1 cellular context compared by ENCODE assay signal in genomic region chr1:109776911-109777310, GRCh38.
TF ChIP-seq lines count a peak whose summit lies in the region.

No MANE protein-coding gene starts in this region.

TF ChIP-seq in HepG2, 621 proteins besides CTCF, POLR2A, EP300 and RAD21 (continued from another document and continues in another):
- TF ChIP-seq ZNF337 (CRISPR knock-in tag; IDR thresholded peaks at IDR 0.05; ENCODE audit: borderline replicate concordance, low read depth) (no peak), TEAD2 (CRISPR knock-in tag; IDR thresholded peaks at IDR 0.05) (no peak), ZMAT3 (CRISPR knock-in tag; conservative IDR thresholded peaks at IDR 0.05) (no peak), ZBTB25 (CRISPR knock-in tag; IDR thresholded peaks at IDR 0.05) (peak; percentile 36; the same call in 1 of the 2 replicates), STAT5B (CRISPR knock-in tag; IDR thresholded peaks at IDR 0.05) (no peak), ZBTB38 (CRISPR knock-in tag; IDR thresholded peaks at IDR 0.05) (no peak), ZNF468 (CRISPR knock-in tag; IDR thresholded peaks at IDR 0.05) (no peak), CREB1 (IDR thresholded peaks at IDR 0.05) (no peak), CREB1 (CRISPR knock-in tag; IDR thresholded peaks at IDR 0.05) (no peak), ZBTB4 (CRISPR knock-in tag; IDR thresholded peaks at IDR 0.05; ENCODE audit: borderline replicate concordance) (no peak), ZFP90 (CRISPR knock-in tag; IDR thresholded peaks at IDR 0.05; ENCODE audit: borderline replicate concordance) (no peak), ZNF556 (CRISPR knock-in tag; IDR thresholded peaks at IDR 0.05; ENCODE audit: borderline replicate concordance) (peak; percentile 60; the same call in 1 of the 2 replicates), KLF16 (CRISPR knock-in tag; IDR thresholded peaks at IDR 0.05) (no peak), ZNF740 (CRISPR knock-in tag; IDR thresholded peaks at IDR 0.05) (no peak), CENPX (CRISPR knock-in tag; IDR thresholded peaks at IDR 0.05) (no peak), FOXO1 (CRISPR knock-in tag; IDR thresholded peaks at IDR 0.05) (no peak), FOXA3 (CRISPR knock-in tag; IDR thresholded peaks at IDR 0.05) (peak; percentile 38; the same call in 1 of the 2 replicates), ATAD3A (CRISPR knock-in tag; IDR thresholded peaks at IDR 0.05) (no peak), ZNF879 (CRISPR knock-in tag; IDR thresholded peaks at IDR 0.05) (no peak), ZNF7 (CRISPR knock-in tag; IDR thresholded peaks at IDR 0.05) (no peak), ZNF883 (CRISPR knock-in tag; IDR thresholded peaks at IDR 0.05; ENCODE audit: not compliant biosample characterization) (no peak), GPBP1L1 (CRISPR knock-in tag; IDR thresholded peaks at IDR 0.05) (no peak), SMAD1 (CRISPR knock-in tag; IDR thresholded peaks at IDR 0.05; ENCODE audit: borderline replicate concordance, low read depth) (0 out of 2 replicates have a peak, but pooled peaks have one; percentile 45), AKNA (CRISPR knock-in tag; IDR thresholded peaks at IDR 0.05; ENCODE audit: borderline replicate concordance) (no peak), BRCA1 (CRISPR knock-in tag; IDR thresholded peaks at IDR 0.05) (no peak), ZBTB39 (CRISPR knock-in tag; IDR thresholded peaks at IDR 0.05) (no peak), ZHX2 (IDR thresholded peaks at IDR 0.05; ENCODE audit: low read depth) (no peak), ZHX2 (CRISPR knock-in tag; IDR thresholded peaks at IDR 0.05; ENCODE audit: borderline replicate concordance) (no peak), THRA (CRISPR knock-in tag; IDR thresholded peaks at IDR 0.05; ENCODE audit: borderline replicate concordance) (peak; percentile 15; the same call in 1 of the 2 replicates), RARA (CRISPR knock-in tag; IDR thresholded peaks at IDR 0.05) (no peak), ZFP82 (CRISPR knock-in tag; IDR thresholded peaks at IDR 0.05; ENCODE audit: borderline replicate concordance) (no peak), TOE1 (CRISPR knock-in tag; IDR thresholded peaks at IDR 0.05) (no peak), EHMT2 (IDR thresholded peaks at IDR 0.05; ENCODE audit: borderline replicate concordance, low read depth, low read length) (no peak), SUZ12 (IDR thresholded peaks at IDR 0.05; ENCODE audit: low read depth, low read length) (no peak), SNRNP70 (IDR thresholded peaks at IDR 0.05; ENCODE audit: low read depth, low read length) (no peak), ZMYM4 (CRISPR knock-in tag; IDR thresholded peaks at IDR 0.05) (no peak)
